22 cellular contexts compared by ENCODE assay signal in genomic region chr11:47447906-47448305, GRCh38. TPM values are rescaled to one million over a fixed set of nuclear protein-coding genes. Genes with fewer than 3 reads are reported as not detected.
"Had no signal": no experiment of that assay in that cellular context is flagged by ENCODE, and none has a peak within 500 bp of the region (broad histone marks: within the 10 kb centered on the region; RNA-seq: fewer than 3 reads in every experiment).

No MANE protein-coding gene starts in this region.

- DNase-seq: cerebellar nuclear complex; effector memory CD8-positive, alpha-beta T cell; foreskin fibroblast; immature natural killer cell; left lung; mesenchymal stem cell; midbrain; naive B cell; nephron progenitor cell; stimulated activated CD4-positive, alpha-beta T cell treated with anti-CD3 and anti-CD28 coated beads, Interleukin-2, amount 100 ng/mL, for 24 hours; stimulated activated CD4-positive, alpha-beta T cell treated with anti-CD3 and anti-CD28 coated beads, Interleukin-4, amount 100 ng/mL, for 4 hours; stimulated activated naive CD4-positive, alpha-beta T cell had no signal

- ATAC-seq: effector memory CD8-positive, alpha-beta T cell; left lung had no signal

- H3K9me3 ChIP-seq: esophagus muscularis mucosa, left lung, right atrium auricular region, tibial nerve had no signal

- H3K27ac ChIP-seq: cardiac muscle cell, epithelial cell of prostate, esophagus muscularis mucosa, left lung, right atrium auricular region, skin epidermis had no signal

- H3K4me3 ChIP-seq: cardiac muscle cell, esophagus muscularis mucosa, left lung, lung, right atrium auricular region, skin epidermis, tibial nerve had no signal

- FAIRE-seq: colon, keratinocyte had no signal

- H3K4me1 ChIP-seq: left lung, right atrium auricular region, tibial nerve had no signal

- H3K36me3 ChIP-seq: cardiac muscle cell, esophagus muscularis mucosa, left lung, right atrium auricular region, tibial nerve had no signal

- H3K27me3 ChIP-seq: cardiac muscle cell, esophagus muscularis mucosa, left lung, right atrium auricular region, tibial nerve had no signal

RNA-seq across cellular contexts. Expression of gene RAPSN, which starts 1.0 kb away (rescaled TPM):
- total RNA-seq: cardiac muscle cell, right atrium auricular region, temporal lobe had no signal
- polyA plus RNA-seq: cardiac muscle cell, immature natural killer cell had no signal
